10 cellular contexts compared by ENCODE assay signal in genomic region chr20:8130840-8131526, GRCh38. TPM values are rescaled to one million over a fixed set of nuclear protein-coding genes. Genes with fewer than 3 reads are reported as not detected.
A peak's percentile ranks its signal among the peaks of the same experiment; 100 is the strongest.
DNase-seq lines count a peak whose midpoint lies in the region; ATAC-seq and TF ChIP-seq lines count a peak whose summit lies in the region.
"Had no signal": no experiment of that assay in that cellular context is flagged by ENCODE, and none has a peak within 500 bp of the region (broad histone marks: within the 10 kb centered on the region; RNA-seq: fewer than 3 reads in every experiment).

No MANE protein-coding gene starts in this region.

- no peaks in the 10 kb centered on the region for H3K27me3 Mint-ChIP-seq in Caco-2 (ENCODE audit: insufficient read depth, unreplicated experiment)
- peaks cover 3% of the 10 kb centered on the region for H3K27me3 Mint-ChIP-seq in endothelial cell (ENCODE audit: unreplicated experiment)

- CTCF ChIA-PET in Caco-2 (lab: Charles Lee) = interaction anchor here (0.6 to 1.4 kb wide), 6 partner anchors 87 to 591 kb away, joined by 3 to 7 read pairs (median 5); no protein-coding TSS in a partner anchor
- CTCF ChIA-PET in OCI-LY7 (lab: Charles Lee; ENCODE audit: unreplicated experiment) = interaction anchor here (0.6 kb wide), 1 partner anchor 98 kb away, joined by 3 read pairs; no protein-coding TSS in a partner anchor

- no TSS peak for BruUV-seq in Caco-2 (replicated peaks; lab: Mats Ljungman, UMichigan)
- BruUV-seq in OCI-LY7 (replicated peaks; lab: Mats Ljungman, UMichigan) = no TSS peak

- TF ChIP-seq CTCF in Caco-2 (IDR thresholded peaks at IDR 0.05; ENCODE audit: insufficient read depth in 1 of 2, low read depth in 1 of 2, low read length in 1 of 2, severe bottlenecking in 1 of 2, unreplicated experiment in 1 of 2) (no peak), OCI-LY7 (conservative IDR thresholded peaks at IDR 0.05; ENCODE audit: low read length) (no peak), fibroblast of pulmonary artery (IDR thresholded peaks at IDR 0.05; ENCODE audit: low read length, missing control alignments) (no peak), sigmoid colon (IDR thresholded peaks at IDR 0.05) (no peak), endothelial cell (IDR thresholded peaks at IDR 0.05; ENCODE audit: unreplicated experiment) (no peak)

- H3K4me1 ChIP-seq in Caco-2 = peaks cover 61% of the 10 kb centered on the region
- peaks cover 29% of the 10 kb centered on the region for H3K4me1 ChIP-seq in OCI-LY7 (ENCODE audit: insufficient read depth, low read length, poor library complexity, severe bottlenecking)
- H3K4me1 ChIP-seq in sigmoid colon = peaks cover 0 to 80% (median 67%) of the 10 kb centered on the region in 4 donors

- no peaks in the 10 kb centered on the region for H3K9me2 ChIP-seq in OCI-LY7 (ENCODE audit: insufficient read depth, low read length)

- peak overlapping the region; percentile 99; the same call in 1 of the 2 replicates for H2AFZ ChIP-seq in OCI-LY7 (ENCODE audit: low read length)

- peak overlapping the region; percentile 97 for H3K4me2 ChIP-seq in OCI-LY7 (ENCODE audit: low read length)

- H3K27ac ChIP-seq in OCI-LY7 (ENCODE audit: low read depth, low read length, poor library complexity, severe bottlenecking) (no peak overlapping the region), sigmoid colon (peak overlapping the region; percentile 90 to 93 (median 91))

- peaks cover 54% of the 10 kb centered on the region for H3K4me1 Mint-ChIP-seq in Caco-2 (ENCODE audit: low read depth, unreplicated experiment)
- H3K4me1 Mint-ChIP-seq in endothelial cell (ENCODE audit: unreplicated experiment) = no peaks in the 10 kb centered on the region

- H3K36me3 Mint-ChIP-seq in Caco-2 (ENCODE audit: insufficient read depth, unreplicated experiment) (peaks cover 30% of the 10 kb centered on the region), endothelial cell (ENCODE audit: low read depth, unreplicated experiment) (no peaks in the 10 kb centered on the region)
- H3K36me3 Mint-ChIP-seq: stimulated activated memory B cell treated with anti-CD40 and anti-IgM and Interleukin-4, amounts not matched to agents 10 μg/mL and 1 μg/mL and 100 μg/mL, for 72 hours; T-cell had no signal

- no peak for ATAC-seq in GM21390 (IDR thresholded peaks at IDR 0.05; ENCODE audit: unreplicated experiment)

- intact Hi-C loops in Caco-2 (cut with micrococcal nuclease; ENCODE audit: unreplicated experiment) = loop anchor here (1.0 to 5.0 kb wide), 2 partner anchors 258 to 451 kb away; no protein-coding TSS in a partner anchor
- intact Hi-C loops in OCI-LY7 (cut with micrococcal nuclease; ENCODE audit: unreplicated experiment) = loop anchor here (5.0 kb wide), 4 partner anchors 176 to 406 kb away; no protein-coding TSS in a partner anchor
- intact Hi-C loops in sigmoid colon (cut with DNase I) = loop anchor here (1.0 to 10.0 kb wide), 2 partner anchors 88 to 394 kb away; no protein-coding TSS in a partner anchor

- no peak for TF ChIP-seq POLR2A in sigmoid colon (IDR thresholded peaks at IDR 0.05)

- WGBS in sigmoid colon, 2 donors = 79 to 81% methylated on average over 8 of the region's 8 CpGs

- peak overlapping the region; percentile 93 for H3K27ac Mint-ChIP-seq in Caco-2 (ENCODE audit: unreplicated experiment)
- no peak overlapping the region for H3K27ac Mint-ChIP-seq in endothelial cell (ENCODE audit: unreplicated experiment)
- H3K27ac Mint-ChIP-seq: stimulated activated memory B cell treated with anti-CD40 and anti-IgM and Interleukin-4, amounts not matched to agents 10 μg/mL and 1 μg/mL and 100 μg/mL, for 72 hours had no signal

- H3K27me3 ChIP-seq in Caco-2 (replicated peaks; ENCODE audit: control insufficient read depth, insufficient read depth, low read length) (no peaks in the 10 kb centered on the region), sigmoid colon (no peaks in the 10 kb centered on the region)

- H3K4me3 ChIP-seq in Caco-2 (ENCODE audit: low read depth, low read length) (peak overlapping the region; percentile 76), OCI-LY7 (ENCODE audit: low read depth, low read length, poor library complexity, severe bottlenecking) (peak overlapping the region; percentile 76), fibroblast of pulmonary artery (replicated peaks; ENCODE audit: low read depth, low read length) (peak overlapping the region; percentile 73), sigmoid colon (peak overlapping the region; percentile 66 to 97 (median 94))

- H3K9me3 ChIP-seq in Caco-2 (no peaks in the 10 kb centered on the region), OCI-LY7 (ENCODE audit: low read length) (no peaks in the 10 kb centered on the region), sigmoid colon (no peaks in the 10 kb centered on the region)

- POLR2A ChIA-PET in Caco-2 (lab: Charles Lee) = interaction anchor here (0.5 kb wide), 1 partner anchor 404 kb away, joined by 6 read pairs; no protein-coding TSS in a partner anchor
- POLR2A ChIA-PET in OCI-LY7 (lab: Charles Lee) = interaction anchor here (0.8 kb wide), 1 partner anchor 89 kb away, joined by 3 read pairs; no protein-coding TSS in a partner anchor

- DNase-seq in Caco-2 (no peak), OCI-LY7 (ENCODE audit: low spot score) (no peak), fibroblast of pulmonary artery (ENCODE audit: low read depth) (no peak), sigmoid colon (no peak), NCI-H774 (lab: John Stamatoyannopoulos, UW) (no peak), NCI-H2107 (lab: John Stamatoyannopoulos, UW) (no peak), endothelial cell (ENCODE audit: low spot score) (no peak)

- H4K20me1 ChIP-seq in OCI-LY7 (ENCODE audit: insufficient read depth, low read length) = no peaks in the 10 kb centered on the region

- H3K9me3 Mint-ChIP-seq in Caco-2 (ENCODE audit: unreplicated experiment) = no peaks in the 10 kb centered on the region
- H3K9me3 Mint-ChIP-seq in endothelial cell (ENCODE audit: unreplicated experiment) = no peaks in the 10 kb centered on the region
- H3K9me3 Mint-ChIP-seq: stimulated activated memory B cell treated with anti-CD40 and anti-IgM and Interleukin-4, amounts not matched to agents 10 μg/mL and 1 μg/mL and 100 μg/mL, for 72 hours; T-cell had no signal

- H3K4me3 Mint-ChIP-seq in Caco-2 (ENCODE audit: unreplicated experiment) (peak overlapping the region; percentile 84), endothelial cell (ENCODE audit: unreplicated experiment) (no peak overlapping the region)

- no peak for TF ChIP-seq EP300 in sigmoid colon (IDR thresholded peaks at IDR 0.05)

- H3K79me2 ChIP-seq in OCI-LY7 (ENCODE audit: insufficient read depth, low read depth, low read length) = peaks cover 31% of the 10 kb centered on the region; the same call in 1 of the 2 replicates

- H3K36me3 ChIP-seq in Caco-2 (ENCODE audit: control insufficient read depth, insufficient read depth, low read length) (no peaks in the 10 kb centered on the region), OCI-LY7 (ENCODE audit: insufficient read depth, low read length) (no peaks in the 10 kb centered on the region), sigmoid colon (no peaks in the 10 kb centered on the region)

RNA-seq across cellular contexts. Expression of gene PLCB1, which starts 1.1 kb away (rescaled TPM):
- total RNA-seq in Caco-2 (2022) (101 and 105 TPM in 2 replicates), OCI-LY7 (2022) (14.6 and 17.0 TPM in 2 replicates), sigmoid colon (100 to 1,000 TPM in 2 of 4 donors, 10 to 100 TPM in 2; 86.7 to 117 (median 102) TPM), endothelial cell (ENCODE audit: unreplicated experiment) (8.1 TPM)
- total RNA-seq in OCI-LY7 (2014; rRNA removed; shearing (Covaris generic)) = 25.0 and 30.5 TPM in 2 replicates
- polyA plus RNA-seq in sigmoid colon = 1 to 10 TPM in 2 of 3 donors, under 1 TPM in 1; 0.92 to 3.6 (median 3.4) TPM
